In the genomic region with DNA sequence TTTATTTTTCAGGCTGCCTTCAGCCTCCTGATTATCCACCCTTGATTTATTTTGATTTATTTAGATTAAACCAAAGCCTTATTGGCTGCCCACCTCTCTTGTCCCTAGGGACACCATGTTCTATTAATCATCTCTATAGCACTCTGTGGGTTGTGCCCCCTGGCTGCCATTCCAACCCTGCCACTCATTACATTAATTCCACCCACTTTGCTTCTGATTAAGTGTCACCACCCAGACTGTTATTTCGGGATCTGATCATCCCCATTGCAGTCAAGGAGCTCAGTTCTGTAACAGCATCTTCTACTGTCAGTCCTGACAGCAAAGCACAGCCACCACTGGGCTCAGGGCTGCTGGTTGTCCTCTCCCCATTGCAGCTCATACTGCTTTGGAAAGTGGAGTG, we compare ENCODE assay signal across 24 cellular contexts.
"Had no signal": no experiment of that assay in that cellular context is flagged by ENCODE, and none has a peak within 500 bp of the region (broad histone marks: within the 10 kb centered on the region; RNA-seq: fewer than 3 reads in every experiment).

No MANE protein-coding gene starts in this region.

- H3K27me3 Mint-ChIP-seq: dendritic cell treated with granulocyte-macrophage colony-stimulating factor and Interleukin-4, amounts not matched to agents 40 ng/mL and 50 ng/mL, for 4 days; effector memory CD8-positive, alpha-beta T cell had no signal

- H3K4me3 ChIP-seq: colonic mucosa, coronary artery, dorsolateral prefrontal cortex, esophagus muscularis mucosa, esophagus squamous epithelium, gastrocnemius medialis, gastroesophageal sphincter, heart left ventricle, heart right ventricle had no signal

- H3K9me3 ChIP-seq: colonic mucosa, esophagus muscularis mucosa, esophagus squamous epithelium, gastrocnemius medialis, gastroesophageal sphincter, heart left ventricle, heart right ventricle had no signal

- H3K4me1 Mint-ChIP-seq: endodermal cell had no signal

- ATAC-seq: effector memory CD8-positive, alpha-beta T cell; esophagus mucosa; foreskin keratinocyte; gastrocnemius medialis; gastroesophageal sphincter; heart left ventricle; heart right ventricle had no signal

- H3K27ac ChIP-seq: colonic mucosa, coronary artery, dorsolateral prefrontal cortex, epithelial cell of prostate, esophagus muscularis mucosa, esophagus squamous epithelium, foreskin keratinocyte, gastrocnemius medialis, gastroesophageal sphincter, heart left ventricle, heart right ventricle had no signal

- H3K36me3 ChIP-seq: colonic mucosa, esophagus muscularis mucosa, esophagus squamous epithelium, gastrocnemius medialis, gastroesophageal sphincter, heart left ventricle, heart right ventricle had no signal

- H3K4me3 Mint-ChIP-seq: dendritic cell treated with granulocyte-macrophage colony-stimulating factor and Interleukin-4, amounts not matched to agents 40 ng/mL and 50 ng/mL, for 4 days; effector memory CD8-positive, alpha-beta T cell; endodermal cell had no signal

- DNase-seq: colonic mucosa; cortex of kidney; dermis blood vessel endothelial cell; dorsolateral prefrontal cortex; effector CD4-positive, alpha-beta T cell; effector CD8-positive, alpha-beta T cell; effector memory CD4-positive, alpha-beta T cell; effector memory CD8-positive, alpha-beta T cell; endodermal cell; erythroblast; esophagus squamous epithelium; foreskin fibroblast; foreskin keratinocyte; foreskin melanocyte; gastrocnemius medialis; glutamatergic neuron; heart left ventricle; heart right ventricle had no signal

- H3K4me1 ChIP-seq: colonic mucosa, esophagus muscularis mucosa, esophagus squamous epithelium, foreskin keratinocyte, gastrocnemius medialis, gastroesophageal sphincter, heart left ventricle, heart right ventricle had no signal

- H3K27ac Mint-ChIP-seq: dendritic cell treated with granulocyte-macrophage colony-stimulating factor and Interleukin-4, amounts not matched to agents 40 ng/mL and 50 ng/mL, for 4 days; effector memory CD8-positive, alpha-beta T cell; endodermal cell had no signal

- H3K27me3 ChIP-seq: colonic mucosa, esophagus muscularis mucosa, esophagus squamous epithelium, foreskin keratinocyte, gastrocnemius medialis, gastroesophageal sphincter had no signal
